ENCODE assay signal across 8 cellular contexts in the genomic region with DNA sequence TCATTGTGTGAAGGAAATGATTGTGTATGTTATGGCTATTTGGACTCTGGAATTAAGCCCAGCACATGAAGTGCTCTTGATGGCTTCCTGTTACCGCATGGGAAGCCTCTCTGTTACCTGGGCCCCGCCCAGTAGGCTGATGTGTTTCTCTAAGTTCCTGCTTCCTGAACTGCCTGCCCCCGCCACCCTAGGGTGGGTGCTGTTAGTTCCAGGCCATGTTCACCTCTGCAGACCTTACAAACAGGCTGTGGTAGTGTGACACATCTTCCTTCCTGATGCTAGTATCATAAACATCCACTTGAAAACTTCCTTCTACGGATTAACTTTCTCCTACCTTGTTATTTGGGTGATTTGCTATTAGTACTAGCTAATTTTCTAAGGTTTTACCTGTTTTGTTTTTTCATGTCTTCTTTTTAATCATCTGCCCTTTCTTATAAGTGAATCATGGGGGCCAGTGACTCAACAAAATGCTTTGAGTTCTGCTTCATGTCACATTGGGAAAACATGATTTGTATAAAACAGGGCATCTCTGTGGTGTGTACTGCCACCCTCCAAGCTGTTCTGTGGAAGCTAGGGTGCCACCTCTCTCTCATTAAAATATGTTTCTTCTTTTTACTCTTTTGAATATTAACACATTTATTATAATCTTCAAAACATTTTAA. TPM values are rescaled to one million over a fixed set of nuclear protein-coding genes. Genes with fewer than 3 reads are reported as not detected.
DNase-seq lines count a peak whose midpoint lies in the region; ATAC-seq and TF ChIP-seq lines count a peak whose summit lies in the region.

No MANE protein-coding gene starts in this region.

- intact Hi-C loops in psoas muscle (cut with DNase I), result no loop called here

- WGBS in psoas muscle, 3 donors, result 63 to 83% (median 66%) methylated on average over 4 of the region's 4 CpGs

- DNase-seq in activated gamma-delta T cell treated with Interleukin-2 at 50 U/mL for 16 hours (peak; percentile 55), activated gamma-delta T cell (lab: John Stamatoyannopoulos, UW) (no peak), epithelial cell of proximal tubule (ENCODE audit: low read depth) (peak; percentile 68), psoas muscle (peak in 1 of 2 donors; percentile 20), SHP77 treated with DMSO at 0.1 percent for 48 hours (lab: John Stamatoyannopoulos, UW) (no peak)
- peak; percentile 75 for DNase-seq in activated CD8-positive, alpha-beta memory T cell treated with anti-CD3 and anti-CD28 coated beads for 24 hours

- no peaks in the 10 kb centered on the region for H3K27me3 ChIP-seq in psoas muscle (ENCODE audit: insufficient read depth in 3 of 3, low read length in 2 of 3)

- ATAC-seq in psoas muscle (peak in 1 of 4 donors; percentile 44), GM18909 (IDR thresholded peaks at IDR 0.05; ENCODE audit: poor library complexity, unreplicated experiment) (no peak), HG02840 (IDR thresholded peaks at IDR 0.05; ENCODE audit: low FRiP score, unreplicated experiment) (no peak)

- H3K9me3 ChIP-seq in psoas muscle, result no peaks in the 10 kb centered on the region

- H3K4me3 ChIP-seq in epithelial cell of proximal tubule (ENCODE audit: low read depth, low read length) (no peak overlapping the region), psoas muscle (no peak overlapping the region)

- TF ChIP-seq CTCF in epithelial cell of proximal tubule (conservative IDR thresholded peaks at IDR 0.05; ENCODE audit: low read depth, low read length) (no peak), psoas muscle (IDR thresholded peaks at IDR 0.05) (no peak)

- H3K4me1 ChIP-seq in psoas muscle, result peaks cover 7% of the 10 kb centered on the region

- H3K36me3 ChIP-seq in psoas muscle (ENCODE audit: insufficient read depth in 1 of 2, low read depth in 1 of 2), result peaks cover 0 to 4% of the 10 kb centered on the region in 2 donors

- H3K27ac ChIP-seq in psoas muscle, result peak overlapping the region; percentile 18

RNA-seq across cellular contexts. Expression of a gene that starts 40.6 kb away (rescaled TPM):
- total RNA-seq in epithelial cell of proximal tubule, result 10.3 and 13.9 TPM in 2 replicates
- total RNA-seq in psoas muscle, result 1 to 10 TPM; 3.5 to 9.7 (median 4.2) TPM
- 1 to 10 TPM; 4.2 to 5.5 (median 4.5) TPM for polyA plus RNA-seq in psoas muscle

Comparison
In these comparisons a context has a peak if more than half of its experiments do, and no peak if none do; other contexts are left out.
1. DNase-seq: peak in activated gamma-delta T cell treated with Interleukin-2 at 50 U/mL for 16 hours (single experiment), activated CD8-positive, alpha-beta memory T cell treated with anti-CD3 and anti-CD28 coated beads for 24 hours (single experiment) and epithelial cell of proximal tubule (single experiment); none in activated gamma-delta T cell (single experiment) and SHP77 treated with DMSO at 0.1 percent for 48 hours (single experiment).